Comparison of ENCODE assay signal across 1 cellular context in the genomic region with DNA sequence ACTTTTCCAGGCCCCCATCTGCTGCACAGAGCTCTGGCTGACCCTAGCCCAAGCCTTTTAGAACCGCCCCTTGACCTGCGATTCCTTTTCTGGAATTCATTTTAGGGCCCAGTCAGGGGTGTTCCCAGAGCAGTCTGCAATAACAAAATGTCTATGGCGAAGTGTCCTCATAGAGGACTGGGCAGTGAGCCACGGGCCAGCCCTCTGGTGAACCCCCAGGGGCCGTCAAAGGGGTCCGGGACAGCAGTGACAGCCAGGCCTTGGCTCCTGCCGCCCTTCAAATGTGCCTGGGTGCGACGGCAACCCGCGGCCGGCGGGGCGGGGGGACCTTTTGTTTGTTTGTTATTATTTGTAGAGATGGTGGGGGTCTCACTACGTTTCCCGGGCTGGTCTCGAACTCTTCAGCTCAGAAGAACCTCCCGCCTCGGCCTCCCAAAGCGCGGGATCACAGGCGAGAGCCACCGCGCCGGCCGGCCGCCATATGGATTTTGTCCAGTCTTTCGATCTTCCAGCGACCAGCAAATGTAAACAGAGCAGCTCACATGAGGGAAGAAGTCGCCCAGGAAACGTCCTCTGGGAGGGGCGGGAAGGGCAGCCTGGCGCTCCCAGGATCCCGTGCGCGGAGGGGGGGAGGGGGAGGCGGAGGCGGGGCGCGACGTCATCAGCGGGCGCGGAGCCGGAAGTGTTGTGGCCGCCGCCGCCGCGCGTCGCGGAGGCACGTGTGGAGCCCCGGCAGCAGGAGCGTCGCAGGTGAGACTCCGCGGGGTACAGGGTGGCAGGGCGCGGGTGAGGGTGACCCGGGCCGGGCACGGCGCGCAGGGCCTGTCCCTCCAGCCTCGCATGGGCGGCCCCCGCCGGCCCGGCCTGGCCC.
TF ChIP-seq lines count a peak whose summit lies in the region.

TRMT61A (plus strand) TSS at position 685 of the 871 bp plus-strand sequence. CDS start 783 bp downstream, outside the sequence.

TF ChIP-seq in K562, 482 proteins besides CTCF, POLR2A, EP300 and RAD21 (continued from another document and continues in another):
- TF ChIP-seq, protein P1, sequence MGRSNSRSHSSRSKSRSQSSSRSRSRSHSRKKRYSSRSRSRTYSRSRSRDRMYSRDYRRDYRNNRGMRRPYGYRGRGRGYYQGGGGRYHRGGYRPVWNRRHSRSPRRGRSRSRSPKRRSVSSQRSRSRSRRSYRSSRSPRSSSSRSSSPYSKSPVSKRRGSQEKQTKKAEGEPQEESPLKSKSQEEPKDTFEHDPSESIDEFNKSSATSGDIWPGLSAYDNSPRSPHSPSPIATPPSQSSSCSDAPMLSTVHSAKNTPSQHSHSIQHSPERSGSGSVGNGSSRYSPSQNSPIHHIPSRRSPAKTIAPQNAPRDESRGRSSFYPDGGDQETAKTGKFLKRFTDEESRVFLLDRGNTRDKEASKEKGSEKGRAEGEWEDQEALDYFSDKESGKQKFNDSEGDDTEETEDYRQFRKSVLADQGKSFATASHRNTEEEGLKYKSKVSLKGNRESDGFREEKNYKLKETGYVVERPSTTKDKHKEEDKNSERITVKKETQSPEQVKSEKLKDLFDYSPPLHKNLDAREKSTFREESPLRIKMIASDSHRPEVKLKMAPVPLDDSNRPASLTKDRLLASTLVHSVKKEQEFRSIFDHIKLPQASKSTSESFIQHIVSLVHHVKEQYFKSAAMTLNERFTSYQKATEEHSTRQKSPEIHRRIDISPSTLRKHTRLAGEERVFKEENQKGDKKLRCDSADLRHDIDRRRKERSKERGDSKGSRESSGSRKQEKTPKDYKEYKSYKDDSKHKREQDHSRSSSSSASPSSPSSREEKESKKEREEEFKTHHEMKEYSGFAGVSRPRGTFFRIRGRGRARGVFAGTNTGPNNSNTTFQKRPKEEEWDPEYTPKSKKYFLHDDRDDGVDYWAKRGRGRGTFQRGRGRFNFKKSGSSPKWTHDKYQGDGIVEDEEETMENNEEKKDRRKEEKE (IDR thresholded peaks at IDR 0.05; ENCODE audit: borderline replicate concordance in 1 of 2, control insufficient read depth in 1 of 2, low read depth in 2 of 2, low read length in 1 of 2), result no peak
- TF ChIP-seq NUFIP1 (IDR thresholded peaks at IDR 0.05; ENCODE audit: partially characterized antibody) (no peak), GABPB2 (CRISPR knock-in tag; conservative IDR thresholded peaks at IDR 0.05) (no peak), SRSF7 (optimal IDR thresholded peaks at IDR 0.05; ENCODE audit: low read depth, low read length) (no peak), PRPF4 (IDR thresholded peaks at IDR 0.05; ENCODE audit: insufficient read depth, low read depth, low read length, poor library complexity, severe bottlenecking) (no peak), SIX5 (IDR thresholded peaks at IDR 0.05; ENCODE audit: borderline replicate concordance in 1 of 2, insufficient read depth in 1 of 2, low read depth in 1 of 2, low read length in 2 of 2) (no peak), MAFG (tag; conservative IDR thresholded peaks at IDR 0.05) (no peak), HDAC3 (IDR thresholded peaks at IDR 0.05; ENCODE audit: borderline replicate concordance, partially characterized antibody) (no peak), EP400 (IDR thresholded peaks at IDR 0.05) (peak; percentile 41), CHCHD3 (CRISPR knock-in tag; IDR thresholded peaks at IDR 0.05) (no peak), ZBTB1 (CRISPR knock-in tag; IDR thresholded peaks at IDR 0.05; ENCODE audit: borderline replicate concordance, low read depth) (no peak), ZNF311 (CRISPR knock-in tag; IDR thresholded peaks at IDR 0.05) (no peak), ZNF707 (CRISPR knock-in tag; conservative IDR thresholded peaks at IDR 0.05) (no peak), TAF1 (IDR thresholded peaks at IDR 0.05; ENCODE audit: control insufficient read depth, extremely low read depth, insufficient read depth, low read length, severe bottlenecking) (no peak), XRCC4 (IDR thresholded peaks at IDR 0.05; ENCODE audit: extremely low read depth, insufficient read depth, insufficient read length) (no peak), HDAC8 (tag; IDR thresholded peaks at IDR 0.05) (no peak), STAT5B (CRISPR knock-in tag; IDR thresholded peaks at IDR 0.05) (no peak), SIRT6 (IDR thresholded peaks at IDR 0.05; ENCODE audit: low read depth, low read length) (no peak), ZNF511 (CRISPR knock-in tag; IDR thresholded peaks at IDR 0.05) (no peak), NBN (IDR thresholded peaks at IDR 0.05; ENCODE audit: low read depth) (no peak), ESRRA (IDR thresholded peaks at IDR 0.05; ENCODE audit: borderline replicate concordance, low read depth) (peak; percentile 63; the same call in 1 of the 2 replicates), PTRF (tag; IDR thresholded peaks at IDR 0.05) (no peak), CREB1 (IDR thresholded peaks at IDR 0.05) (peak; percentile 89), CREB1 (CRISPR knock-in tag; IDR thresholded peaks at IDR 0.05) (peak; percentile 87), CXXC5 (CRISPR knock-in tag; IDR thresholded peaks at IDR 0.05) (peak; percentile 69), ETS1 (conservative IDR thresholded peaks at IDR 0.05; ENCODE audit: control insufficient read depth, low read depth, low read length) (peak; percentile 95; the same call in 1 of the 2 replicates), SRSF1 (IDR thresholded peaks at IDR 0.05; ENCODE audit: low read depth, low read length) (no peak), KLF6 (CRISPR knock-in tag; IDR thresholded peaks at IDR 0.05; ENCODE audit: borderline replicate concordance) (no peak), RBM14 (IDR thresholded peaks at IDR 0.05; ENCODE audit: borderline replicate concordance, insufficient read depth, low read depth, low read length) (no peak), FOXM1 (IDR thresholded peaks at IDR 0.05; ENCODE audit: low read depth) (no peak), FOXM1 (CRISPR knock-in tag; IDR thresholded peaks at IDR 0.05; ENCODE audit: low read depth) (no peak), ZC3H4 (CRISPR knock-in tag; IDR thresholded peaks at IDR 0.05; ENCODE audit: borderline replicate concordance) (no peak), ZC3H11A (IDR thresholded peaks at IDR 0.05; ENCODE audit: low read depth, low read length) (no peak), CBX5 (IDR thresholded peaks at IDR 0.05; ENCODE audit: borderline replicate concordance, low read depth) (no peak), SMAD3 (CRISPR knock-in tag; conservative IDR thresholded peaks at IDR 0.05) (no peak), SREBF2 (CRISPR knock-in tag; IDR thresholded peaks at IDR 0.05) (no peak), FOXK1 (CRISPR knock-in tag; IDR thresholded peaks at IDR 0.05; ENCODE audit: borderline replicate concordance) (no peak), ADNP (tag; IDR thresholded peaks at IDR 0.05) (no peak), ZFP30 (CRISPR knock-in tag; IDR thresholded peaks at IDR 0.05; ENCODE audit: borderline replicate concordance) (no peak), ELK1 (CRISPR knock-in tag; IDR thresholded peaks at IDR 0.05) (no peak), XRCC5 (IDR thresholded peaks at IDR 0.05; ENCODE audit: low read depth, low read length) (no peak), OTX1 (CRISPR knock-in tag; IDR thresholded peaks at IDR 0.05) (no peak), ZNF12 (CRISPR knock-in tag; IDR thresholded peaks at IDR 0.05) (no peak), NCOA4 (IDR thresholded peaks at IDR 0.05; ENCODE audit: partially characterized antibody) (no peak), MCM3 (IDR thresholded peaks at IDR 0.05) (no peak), SMARCA5 (IDR thresholded peaks at IDR 0.05) (no peak), BRF1 (IDR thresholded peaks at IDR 0.05; ENCODE audit: borderline replicate concordance, extremely low read depth, insufficient read length) (no peak), ZNF668 (CRISPR knock-in tag; IDR thresholded peaks at IDR 0.05) (no peak)
- TF ChIP-seq, protein P2, sequence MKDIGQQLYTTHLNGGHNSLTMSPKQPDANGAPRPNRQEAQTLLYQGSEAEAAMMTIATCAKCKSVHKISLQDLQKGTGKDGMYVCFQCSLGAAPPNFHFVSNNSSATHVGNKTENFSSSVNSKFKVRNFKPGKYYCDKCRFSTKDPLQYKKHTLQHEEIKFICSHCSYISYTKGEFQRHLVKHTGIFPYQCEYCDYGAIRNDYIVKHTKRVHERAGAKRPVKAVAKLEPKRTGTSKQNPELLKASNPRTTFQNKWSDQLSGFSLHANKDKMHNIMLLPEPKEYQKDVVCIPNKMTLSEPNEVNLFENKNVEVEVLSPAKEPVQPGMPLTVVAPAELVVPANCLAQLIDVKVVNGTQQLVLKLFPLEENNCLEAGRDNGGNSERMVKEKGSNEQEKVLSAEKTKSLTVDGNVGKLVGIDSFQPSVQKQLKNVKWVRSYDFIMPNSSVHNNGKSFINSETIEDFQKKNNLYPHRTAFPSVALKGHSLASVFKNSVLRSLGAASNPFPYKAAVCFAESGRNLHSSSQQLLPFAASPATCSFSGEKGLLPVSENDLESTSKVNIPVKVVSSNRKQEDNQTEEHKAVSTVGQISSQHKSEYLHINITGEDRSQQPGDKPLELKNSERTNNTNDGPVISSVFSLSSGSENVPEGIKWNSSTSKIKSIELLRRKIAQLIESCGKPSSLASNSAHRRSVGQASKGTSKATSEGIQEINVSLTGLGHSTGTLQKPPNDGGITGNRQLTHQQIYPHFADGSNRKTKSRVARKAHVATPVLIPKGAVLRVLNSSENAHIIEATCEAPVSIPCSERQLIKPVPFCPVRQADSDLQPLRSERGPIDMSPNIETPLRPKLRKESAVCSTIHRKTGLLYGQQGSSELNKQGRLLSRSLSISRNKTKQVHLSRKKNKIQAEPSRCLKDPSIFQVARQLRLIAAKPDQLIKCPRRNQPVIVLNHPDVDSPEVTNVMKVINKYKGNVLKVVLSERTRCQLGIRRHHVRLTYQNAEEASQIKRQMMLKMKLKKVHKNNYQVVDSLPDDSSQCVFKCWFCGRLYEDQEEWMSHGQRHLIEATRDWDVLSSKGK (CRISPR knock-in tag; IDR thresholded peaks at IDR 0.05), result no peak
- TF ChIP-seq, protein P3, sequence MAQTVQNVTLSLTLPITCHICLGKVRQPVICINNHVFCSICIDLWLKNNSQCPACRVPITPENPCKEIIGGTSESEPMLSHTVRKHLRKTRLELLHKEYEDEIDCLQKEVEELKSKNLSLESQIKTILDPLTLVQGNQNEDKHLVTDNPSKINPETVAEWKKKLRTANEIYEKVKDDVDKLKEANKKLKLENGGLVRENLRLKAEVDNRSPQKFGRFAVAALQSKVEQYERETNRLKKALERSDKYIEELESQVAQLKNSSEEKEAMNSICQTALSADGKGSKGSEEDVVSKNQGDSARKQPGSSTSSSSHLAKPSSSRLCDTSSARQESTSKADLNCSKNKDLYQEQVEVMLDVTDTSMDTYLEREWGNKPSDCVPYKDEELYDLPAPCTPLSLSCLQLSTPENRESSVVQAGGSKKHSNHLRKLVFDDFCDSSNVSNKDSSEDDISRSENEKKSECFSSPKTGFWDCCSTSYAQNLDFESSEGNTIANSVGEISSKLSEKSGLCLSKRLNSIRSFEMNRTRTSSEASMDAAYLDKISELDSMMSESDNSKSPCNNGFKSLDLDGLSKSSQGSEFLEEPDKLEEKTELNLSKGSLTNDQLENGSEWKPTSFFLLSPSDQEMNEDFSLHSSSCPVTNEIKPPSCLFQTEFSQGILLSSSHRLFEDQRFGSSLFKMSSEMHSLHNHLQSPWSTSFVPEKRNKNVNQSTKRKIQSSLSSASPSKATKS (CRISPR knock-in tag; IDR thresholded peaks at IDR 0.05), result no peak
- TF ChIP-seq, protein P4, sequence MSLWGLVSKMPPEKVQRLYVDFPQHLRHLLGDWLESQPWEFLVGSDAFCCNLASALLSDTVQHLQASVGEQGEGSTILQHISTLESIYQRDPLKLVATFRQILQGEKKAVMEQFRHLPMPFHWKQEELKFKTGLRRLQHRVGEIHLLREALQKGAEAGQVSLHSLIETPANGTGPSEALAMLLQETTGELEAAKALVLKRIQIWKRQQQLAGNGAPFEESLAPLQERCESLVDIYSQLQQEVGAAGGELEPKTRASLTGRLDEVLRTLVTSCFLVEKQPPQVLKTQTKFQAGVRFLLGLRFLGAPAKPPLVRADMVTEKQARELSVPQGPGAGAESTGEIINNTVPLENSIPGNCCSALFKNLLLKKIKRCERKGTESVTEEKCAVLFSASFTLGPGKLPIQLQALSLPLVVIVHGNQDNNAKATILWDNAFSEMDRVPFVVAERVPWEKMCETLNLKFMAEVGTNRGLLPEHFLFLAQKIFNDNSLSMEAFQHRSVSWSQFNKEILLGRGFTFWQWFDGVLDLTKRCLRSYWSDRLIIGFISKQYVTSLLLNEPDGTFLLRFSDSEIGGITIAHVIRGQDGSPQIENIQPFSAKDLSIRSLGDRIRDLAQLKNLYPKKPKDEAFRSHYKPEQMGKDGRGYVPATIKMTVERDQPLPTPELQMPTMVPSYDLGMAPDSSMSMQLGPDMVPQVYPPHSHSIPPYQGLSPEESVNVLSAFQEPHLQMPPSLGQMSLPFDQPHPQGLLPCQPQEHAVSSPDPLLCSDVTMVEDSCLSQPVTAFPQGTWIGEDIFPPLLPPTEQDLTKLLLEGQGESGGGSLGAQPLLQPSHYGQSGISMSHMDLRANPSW (CRISPR knock-in tag; IDR thresholded peaks at IDR 0.05), result no peak
- TF ChIP-seq, protein P5, sequence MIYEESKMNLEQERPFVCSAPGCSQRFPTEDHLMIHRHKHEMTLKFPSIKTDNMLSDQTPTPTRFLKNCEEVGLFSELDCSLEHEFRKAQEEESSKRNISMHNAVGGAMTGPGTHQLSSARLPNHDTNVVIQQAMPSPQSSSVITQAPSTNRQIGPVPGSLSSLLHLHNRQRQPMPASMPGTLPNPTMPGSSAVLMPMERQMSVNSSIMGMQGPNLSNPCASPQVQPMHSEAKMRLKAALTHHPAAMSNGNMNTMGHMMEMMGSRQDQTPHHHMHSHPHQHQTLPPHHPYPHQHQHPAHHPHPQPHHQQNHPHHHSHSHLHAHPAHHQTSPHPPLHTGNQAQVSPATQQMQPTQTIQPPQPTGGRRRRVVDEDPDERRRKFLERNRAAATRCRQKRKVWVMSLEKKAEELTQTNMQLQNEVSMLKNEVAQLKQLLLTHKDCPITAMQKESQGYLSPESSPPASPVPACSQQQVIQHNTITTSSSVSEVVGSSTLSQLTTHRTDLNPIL (CRISPR knock-in tag; IDR thresholded peaks at IDR 0.05), result no peak
